ENCODE assay signal across 8 cellular contexts in genomic region chr18:45688834-45689233, GRCh38.
DNase-seq lines count a peak whose midpoint lies in the region; ATAC-seq lines count a peak whose summit lies in the region.

No MANE protein-coding gene starts in this region.

- peak; percentile 25 for ATAC-seq in HG03175 (IDR thresholded peaks at IDR 0.05; ENCODE audit: unreplicated experiment)

- peak; percentile 48 for DNase-seq in activated CD4-positive, alpha-beta T cell treated with anti-CD3 and anti-CD28 coated beads for 1 hour
- DNase-seq in central memory CD4-positive, alpha-beta T cell, result peak; percentile 28
- DNase-seq in stimulated activated CD8-positive, alpha-beta memory T cell treated with anti-CD3 and anti-CD28 coated beads, Interleukin-4, amount 100 ng/mL, for 24 hours (ENCODE audit: low read depth), result peak; percentile 52
- DNase-seq in AG20443 (ENCODE audit: low spot score), result no peak
- no peak for DNase-seq in amygdala (lab: John Stamatoyannopoulos, UW)
- DNase-seq in NCI-H1048 (lab: John Stamatoyannopoulos, UW), result no peak
- DNase-seq in GOT3 (lab: John Stamatoyannopoulos, UW), result no peak

Comparison
In these comparisons a context has a peak if more than half of its experiments do, and no peak if none do; other contexts are left out.
1. DNase-seq: peak in activated CD4-positive, alpha-beta T cell treated with anti-CD3 and anti-CD28 coated beads for 1 hour (single experiment), central memory CD4-positive, alpha-beta T cell (single experiment) and stimulated activated CD8-positive, alpha-beta memory T cell treated with anti-CD3 and anti-CD28 coated beads, Interleukin-4, amount 100 ng/mL, for 24 hours (single experiment); none in AG20443 (single experiment), amygdala (0 of 56), NCI-H1048 (single experiment) and GOT3 (single experiment).